ENCODE assay signal across 29 cellular contexts in the genomic region with DNA sequence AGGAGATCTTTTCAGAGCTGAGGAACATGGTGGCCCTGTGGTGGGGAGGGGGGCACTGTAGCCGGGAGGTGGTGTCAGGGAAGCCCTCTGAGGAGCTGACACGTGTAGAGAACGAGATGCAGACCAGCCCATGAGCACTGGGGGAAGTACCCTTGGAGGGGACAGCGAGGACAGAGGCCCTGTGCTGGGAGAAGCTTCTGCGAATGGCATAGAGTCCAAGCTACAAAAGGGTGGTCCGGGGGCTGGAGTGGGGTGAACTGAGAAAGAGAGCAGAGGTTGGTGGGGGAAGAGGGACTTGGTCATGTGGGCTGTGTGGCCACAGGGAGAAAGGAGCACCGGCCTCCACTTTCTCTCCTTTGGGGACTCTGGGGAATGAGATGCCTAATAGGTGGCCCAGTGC.
"Had no signal": no experiment of that assay in that cellular context is flagged by ENCODE, and none has a peak within 500 bp of the region (broad histone marks: within the 10 kb centered on the region; RNA-seq: fewer than 3 reads in every experiment).

No MANE protein-coding gene starts in this region.

- H3K27me3 ChIP-seq: neural progenitor cell, neutrophil, ovary, right lobe of liver, sigmoid colon, thyroid gland, tibial nerve had no signal

- ATAC-seq: naive thymus-derived CD4-positive, alpha-beta T cell; natural killer cell; psoas muscle; right cardiac atrium; right lobe of liver; stimulated activated effector memory CD8-positive, alpha-beta T cell treated with anti-CD3 and anti-CD28 coated beads, Interleukin-12 subunit alpha, Interleukin-12 subunit beta, amount 100 ng/mL, for 72 hours; stimulated activated naive B cell treated with anti-CD40 and anti-IgM and Interleukin-4, amounts not matched to agents 10 μg/mL and 1 μg/mL and 100 μg/mL, for 72 hours; upper lobe of right lung had no signal

- H3K36me3 ChIP-seq: neural progenitor cell, neutrophil, ovary, right lobe of liver, sigmoid colon, stomach, thoracic aorta, thyroid gland, tibial nerve, upper lobe of right lung had no signal

- H3K27ac Mint-ChIP-seq: naive thymus-derived CD4-positive, alpha-beta T cell; natural killer cell; nephron; neural progenitor cell; progenitor cell of endocrine pancreas; stimulated activated effector memory CD8-positive, alpha-beta T cell treated with anti-CD3 and anti-CD28 coated beads, Interleukin-12 subunit alpha, Interleukin-12 subunit beta, amount 100 ng/mL, for 72 hours; stimulated activated naive B cell treated with anti-CD40 and anti-IgM and Interleukin-4, amounts not matched to agents 10 μg/mL and 1 μg/mL and 100 μg/mL, for 72 hours; stimulated activated naive CD8-positive, alpha-beta T cell treated with anti-CD3 and anti-CD28 coated beads, Interleukin-15, Interleukin-2, amounts not matched to agents 100 ng/mL and 50 ng/mL, for 24 hours; type B pancreatic cell had no signal

- H3K4me2 ChIP-seq: neural progenitor cell had no signal

- H3K4me3 ChIP-seq: neural progenitor cell, ovary, psoas muscle, right lobe of liver, sigmoid colon, stomach, thoracic aorta, thyroid gland, tibial nerve, upper lobe of right lung had no signal

- H3K4me3 Mint-ChIP-seq: naive thymus-derived CD4-positive, alpha-beta T cell; natural killer cell; nephron; neural progenitor cell; stimulated activated effector memory CD8-positive, alpha-beta T cell treated with anti-CD3 and anti-CD28 coated beads, Interleukin-12 subunit alpha, Interleukin-12 subunit beta, amount 100 ng/mL, for 72 hours; stimulated activated naive B cell treated with anti-CD40 and anti-IgM and Interleukin-4, amounts not matched to agents 10 μg/mL and 1 μg/mL and 100 μg/mL, for 72 hours; stimulated activated naive CD8-positive, alpha-beta T cell treated with anti-CD3 and anti-CD28 coated beads, Interleukin-15, Interleukin-2, amounts not matched to agents 100 ng/mL and 50 ng/mL, for 24 hours; type B pancreatic cell had no signal

- H3K27me3 Mint-ChIP-seq: stimulated activated naive CD8-positive, alpha-beta T cell treated with anti-CD3 and anti-CD28 coated beads, Interleukin-15, Interleukin-2, amounts not matched to agents 100 ng/mL and 50 ng/mL, for 24 hours had no signal

- DNase-seq: naive thymus-derived CD4-positive, alpha-beta T cell; natural killer cell; nucleus accumbens; posterior cingulate gyrus; psoas muscle; right lobe of liver; sigmoid colon; small intestine; stimulated activated CD4-positive, alpha-beta T cell treated with anti-CD3 and anti-CD28 coated beads, Interleukin-15, amount 100 ng/mL, for 24 hours; stimulated activated CD4-positive, alpha-beta T cell treated with anti-CD3 and anti-CD28 coated beads, Interleukin-2, amount 100 ng/mL, for 24 hours; stimulated activated CD4-positive, alpha-beta T cell treated with anti-CD3 and anti-CD28 coated beads, Interleukin-2, amount 100 ng/mL, for 48 hours; stimulated activated CD4-positive, alpha-beta T cell treated with anti-CD3 and anti-CD28 coated beads, Interleukin-4, amount 100 ng/mL, for 24 hours; stimulated activated naive B cell treated with anti-CD40 and anti-IgM and Interleukin-4, amounts not matched to agents 10 μg/mL and 1 μg/mL and 100 μg/mL, for 72 hours; stimulated activated naive CD4-positive, alpha-beta T cell treated with Interleukin-2 at 50 U/mL for 16 hours; stomach; thyroid gland; upper lobe of right lung had no signal

- H3K4me1 Mint-ChIP-seq: naive thymus-derived CD4-positive, alpha-beta T cell; natural killer cell; stimulated activated effector memory CD8-positive, alpha-beta T cell treated with anti-CD3 and anti-CD28 coated beads, Interleukin-12 subunit alpha, Interleukin-12 subunit beta, amount 100 ng/mL, for 72 hours; stimulated activated naive B cell treated with anti-CD40 and anti-IgM and Interleukin-4, amounts not matched to agents 10 μg/mL and 1 μg/mL and 100 μg/mL, for 72 hours had no signal

- H3K79me2 ChIP-seq: parathyroid adenoma had no signal

- H3K9me3 ChIP-seq: neutrophil, ovary, psoas muscle, right lobe of liver, sigmoid colon, thoracic aorta, thyroid gland, upper lobe of right lung had no signal

- H3K4me1 ChIP-seq: parathyroid adenoma, psoas muscle, right lobe of liver, tibial nerve, upper lobe of right lung had no signal

- H3K27ac ChIP-seq: neural progenitor cell, neutrophil, ovary, parathyroid adenoma, psoas muscle, right lobe of liver, stomach, thoracic aorta, tibial nerve, upper lobe of right lung had no signal

- H2AFZ ChIP-seq: neural progenitor cell, parathyroid adenoma had no signal

- H3K9me3 Mint-ChIP-seq: nephron; stimulated activated naive CD8-positive, alpha-beta T cell treated with anti-CD3 and anti-CD28 coated beads, Interleukin-15, Interleukin-2, amounts not matched to agents 100 ng/mL and 50 ng/mL, for 24 hours; type B pancreatic cell had no signal

- H3K36me3 Mint-ChIP-seq: naive thymus-derived CD4-positive, alpha-beta T cell; natural killer cell; neural progenitor cell; stimulated activated effector memory CD8-positive, alpha-beta T cell treated with anti-CD3 and anti-CD28 coated beads, Interleukin-12 subunit alpha, Interleukin-12 subunit beta, amount 100 ng/mL, for 72 hours; stimulated activated naive B cell treated with anti-CD40 and anti-IgM and Interleukin-4, amounts not matched to agents 10 μg/mL and 1 μg/mL and 100 μg/mL, for 72 hours; type B pancreatic cell had no signal

- H3K9ac ChIP-seq: neural progenitor cell, parathyroid adenoma had no signal
